In genomic region chr13:24865158-24865557, GRCh38 we compare ENCODE assay signal across 13 cellular contexts.
DNase-seq lines count a peak whose midpoint lies in the region; ATAC-seq and TF ChIP-seq lines count a peak whose summit lies in the region.
"Had no signal": no experiment of that assay in that cellular context is flagged by ENCODE, and none has a peak within 500 bp of the region (broad histone marks: within the 10 kb centered on the region; RNA-seq: fewer than 3 reads in every experiment).

No MANE protein-coding gene starts in this region.

- no peak overlapping the region for H3K4me3 ChIP-seq in AG04450 (ENCODE audit: low read depth, low read length)
- H3K4me3 ChIP-seq in IMR-90 (ENCODE audit: insufficient read depth, low read depth, low read length): no peak overlapping the region
- no peak overlapping the region for H3K4me3 ChIP-seq in astrocyte of the spinal cord (ENCODE audit: low read depth, low read length)
- no peak overlapping the region for H3K4me3 ChIP-seq in testis

- H3K36me3 ChIP-seq in IMR-90 (ENCODE audit: control insufficient read depth, insufficient read depth, low read length) (no peaks in the 10 kb centered on the region), testis (ENCODE audit: low read depth, missing control alignments) (no peaks in the 10 kb centered on the region)

- no peaks in the 10 kb centered on the region for H3K9me1 ChIP-seq in IMR-90 (ENCODE audit: insufficient read depth, low read length)

- H3K18ac ChIP-seq in IMR-90 (ENCODE audit: low read depth, low read length): no peak overlapping the region

- POLR2A ChIA-PET in AG04450 (lab: Yijun Ruan, JAX) (no interaction called here), IMR-90 (lab: Charles Lee; ENCODE audit: unreplicated experiment) (no interaction called here)

- no peak overlapping the region for H2BK120ac ChIP-seq in IMR-90 (ENCODE audit: low read depth, low read length)

- no TSS peak for BruUV-seq in IMR-90 (replicated peaks; lab: Mats Ljungman, UMichigan)

- no peak overlapping the region for H3K4me2 ChIP-seq in IMR-90 (ENCODE audit: low read depth, low read length)

- dilution Hi-C loops in IMR-90 (cut with HindIII; ENCODE audit: low sequenced_read_pairs, unreplicated experiment): no loop called here

- ATAC-seq in IMR-90 (ENCODE audit: low read depth) (peak; percentile 27; the same call in 1 of the 2 replicates), left colon (peak; percentile 34)
- ATAC-seq: stimulated activated naive CD8-positive, alpha-beta T cell treated with anti-CD3 and anti-CD28 coated beads, Interleukin-15, amount 100 ng/mL, for 72 hours had no signal

- H3K9me3 ChIP-seq in AG04450 (ENCODE audit: control insufficient read depth, insufficient read depth, low read length) (no peaks in the 10 kb centered on the region), IMR-90 (ENCODE audit: control insufficient read depth, insufficient read depth, low read length) (no peaks in the 10 kb centered on the region), testis (no peaks in the 10 kb centered on the region)

- CTCF ChIA-PET in AG04450 (lab: Charles Lee): interaction anchor here (0.7 to 1.8 kb wide), 7 partner anchors 12 to 130 kb away, joined by 3 to 14 read pairs (median 4); no protein-coding TSS in a partner anchor
- CTCF ChIA-PET in IMR-90 (lab: Yijun Ruan, JAX): interaction anchor here (1.1 kb wide), 2 partner anchors 12 to 16 kb away, joined by 3 read pairs; no protein-coding TSS in a partner anchor

- DNase-seq in AG04450 (ENCODE audit: low read depth, low spot score) (no peak), IMR-90 (peak; percentile 4), astrocyte of the spinal cord (ENCODE audit: low read depth, low spot score) (peak; percentile 6), left colon (no peak), testis (no peak), kidney tubule cell (ENCODE audit: low spot score) (no peak), NCI-H2029 treated with DMSO at 0.1 percent for 48 hours (lab: John Stamatoyannopoulos, UW) (no peak)
- DNase-seq in stimulated activated CD4-positive, alpha-beta T cell treated with anti-CD3 and anti-CD28 coated beads, Interleukin-2, amount 100 ng/mL, for 24 hours: no peak
- DNase-seq: COR-L47; cortex of kidney; MM.1S; NK-92 treated with Interleukin-12 subunit alpha and Interleukin-12 subunit beta, amount 100 ng/mL, for 24 hours; stimulated activated naive CD8-positive, alpha-beta T cell treated with anti-CD3 and anti-CD28 coated beads, Interleukin-15, amount 100 ng/mL, for 72 hours had no signal

- TF ChIP-seq POLR2A in IMR-90 (IDR thresholded peaks at IDR 0.05; ENCODE audit: low read depth, low read length) (no peak), testis (IDR thresholded peaks at IDR 0.05) (no peak)

- intact Hi-C loops in IMR-90 (cut with micrococcal nuclease): loop anchor here (2.0 kb wide), 1 partner anchor 104 kb away; no protein-coding TSS in a partner anchor
- intact Hi-C loops in left colon (cut with DNase I, micrococcal nuclease): no loop called here
- intact Hi-C loops in testis (cut with DNase I; ENCODE audit: low total_unique reads): no loop called here

- H3K27me3 ChIP-seq in AG04450 (ENCODE audit: control insufficient read depth, insufficient read depth, low read length) (no peaks in the 10 kb centered on the region), IMR-90 (ENCODE audit: control insufficient read depth, insufficient read depth, low read length) (peaks cover 6% of the 10 kb centered on the region), testis (no peaks in the 10 kb centered on the region)

- TF ChIP-seq CTCF in AG04450 (IDR thresholded peaks at IDR 0.05; ENCODE audit: low read depth, low read length) (0 out of 2 replicates have a peak, but pooled peaks have one; percentile 9), IMR-90 (conservative IDR thresholded peaks at IDR 0.05; ENCODE audit: low read depth, low read length) (peak; percentile 32; the same call in 1 of the 2 replicates), astrocyte of the spinal cord (IDR thresholded peaks at IDR 0.05; ENCODE audit: low read depth, low read length) (peak; percentile 20), testis (IDR thresholded peaks at IDR 0.05) (no peak)

- no peaks in the 10 kb centered on the region for H3K79me1 ChIP-seq in IMR-90 (ENCODE audit: low read depth in 1 of 2, low read length in 2 of 2)

- H3K9ac ChIP-seq in IMR-90 (ENCODE audit: low read depth, low read length): no peak overlapping the region

- no peaks in the 10 kb centered on the region for H4K20me1 ChIP-seq in IMR-90 (ENCODE audit: insufficient read depth, low read length)

- H3K4ac ChIP-seq in IMR-90 (ENCODE audit: low read depth, low read length): no peak overlapping the region

- H4K8ac ChIP-seq in IMR-90 (ENCODE audit: low read depth in 2 of 2, low read length in 2 of 2): no peak overlapping the region

- no peak overlapping the region for H2BK15ac ChIP-seq in IMR-90 (ENCODE audit: low read depth, low read length)

- H3K23ac ChIP-seq in IMR-90 (ENCODE audit: low read depth, low read length): no peak overlapping the region

- H3K4me1 ChIP-seq in IMR-90 (ENCODE audit: control insufficient read depth, insufficient read depth, low read length) (no peaks in the 10 kb centered on the region), testis (no peaks in the 10 kb centered on the region)

- H3K56ac ChIP-seq in IMR-90 (ENCODE audit: extremely low read depth, insufficient read depth, low read length): no peak overlapping the region

- in situ Hi-C loops in IMR-90 (cut with MboI; ENCODE audit: low sequenced_read_pairs) (no loop called here), astrocyte of the spinal cord (cut with HindIII; ENCODE audit: low sequenced_read_pairs) (no loop called here)

- H2AK9ac ChIP-seq in IMR-90 (replicated peaks; ENCODE audit: low read depth, low read length, poor library complexity): no peak overlapping the region

- TF ChIP-seq RAD21 in IMR-90 (IDR thresholded peaks at IDR 0.05; ENCODE audit: low read length): peak; percentile 23; the same call in 1 of the 2 replicates

- no peak overlapping the region for H2BK20ac ChIP-seq in IMR-90 (ENCODE audit: low read depth, low read length)

- H4K5ac ChIP-seq in IMR-90 (ENCODE audit: low read depth, low read length): no peak overlapping the region

- H4K91ac ChIP-seq in IMR-90 (ENCODE audit: insufficient read depth, low read depth, low read length): no peak overlapping the region

- no peak overlapping the region for H2AK5ac ChIP-seq in IMR-90 (ENCODE audit: low read depth, low read length)

- no CpG with 5 or more reads among the region's 2 CpGs for WGBS in IMR-90 (ENCODE audit: extremely low coverage in 2 of 2, insufficient read length in 1 of 2), 2 experiments
- WGBS in testis, 2 donors: 52 to 59% methylated on average over 2 of the region's 2 CpGs

- no peak overlapping the region for H2AFZ ChIP-seq in IMR-90 (replicated peaks; ENCODE audit: low read length, poor library complexity)

- no peak overlapping the region for H3K27ac ChIP-seq in AG04450 (ENCODE audit: low read depth, low read length)
- no peak overlapping the region for H3K27ac ChIP-seq in IMR-90 (ENCODE audit: insufficient read depth, low read length)
- no peak overlapping the region for H3K27ac ChIP-seq in testis

- H3K14ac ChIP-seq in IMR-90 (replicated peaks; ENCODE audit: low read depth, low read length): no peak overlapping the region

- no peak overlapping the region for H2BK5ac ChIP-seq in IMR-90 (ENCODE audit: low read depth, low read length, poor library complexity, severe bottlenecking)

TF ChIP-seq in IMR-90, 13 proteins besides CTCF, POLR2A, EP300 and RAD21:
- TF ChIP-seq SMC3 (IDR thresholded peaks at IDR 0.05; ENCODE audit: low read depth, low read length): peak; percentile 24; the same call in 1 of the 2 replicates
- TF ChIP-seq ELK1 (IDR thresholded peaks at IDR 0.05; ENCODE audit: borderline replicate concordance, low read depth, low read length): no peak

Comparison
In these comparisons a context has a peak if more than half of its experiments do, and no peak if none do; other contexts are left out.
1. DNase-seq: peak in IMR-90 (single experiment) and astrocyte of the spinal cord (single experiment); none in AG04450 (single experiment), left colon (0 of 2), testis (single experiment), kidney tubule cell (single experiment), stimulated activated CD4-positive, alpha-beta T cell treated with anti-CD3 and anti-CD28 coated beads, Interleukin-2, amount 100 ng/mL, for 24 hours (0 of 2) and NCI-H2029 treated with DMSO at 0.1 percent for 48 hours (single experiment).
2. CTCF ChIP-seq: peak in AG04450 (single experiment), IMR-90 (single experiment) and astrocyte of the spinal cord (single experiment); none in testis (0 of 3).